Comparison of ENCODE assay signal across 1 cellular context in genomic region chr9:120966005-120966369, GRCh38.
TF ChIP-seq lines count a peak whose summit lies in the region.

No MANE protein-coding gene starts in this region.

TF ChIP-seq in H1, 55 proteins besides CTCF, POLR2A, EP300 and RAD21 (continued from another document):
- TF ChIP-seq, protein P1, sequence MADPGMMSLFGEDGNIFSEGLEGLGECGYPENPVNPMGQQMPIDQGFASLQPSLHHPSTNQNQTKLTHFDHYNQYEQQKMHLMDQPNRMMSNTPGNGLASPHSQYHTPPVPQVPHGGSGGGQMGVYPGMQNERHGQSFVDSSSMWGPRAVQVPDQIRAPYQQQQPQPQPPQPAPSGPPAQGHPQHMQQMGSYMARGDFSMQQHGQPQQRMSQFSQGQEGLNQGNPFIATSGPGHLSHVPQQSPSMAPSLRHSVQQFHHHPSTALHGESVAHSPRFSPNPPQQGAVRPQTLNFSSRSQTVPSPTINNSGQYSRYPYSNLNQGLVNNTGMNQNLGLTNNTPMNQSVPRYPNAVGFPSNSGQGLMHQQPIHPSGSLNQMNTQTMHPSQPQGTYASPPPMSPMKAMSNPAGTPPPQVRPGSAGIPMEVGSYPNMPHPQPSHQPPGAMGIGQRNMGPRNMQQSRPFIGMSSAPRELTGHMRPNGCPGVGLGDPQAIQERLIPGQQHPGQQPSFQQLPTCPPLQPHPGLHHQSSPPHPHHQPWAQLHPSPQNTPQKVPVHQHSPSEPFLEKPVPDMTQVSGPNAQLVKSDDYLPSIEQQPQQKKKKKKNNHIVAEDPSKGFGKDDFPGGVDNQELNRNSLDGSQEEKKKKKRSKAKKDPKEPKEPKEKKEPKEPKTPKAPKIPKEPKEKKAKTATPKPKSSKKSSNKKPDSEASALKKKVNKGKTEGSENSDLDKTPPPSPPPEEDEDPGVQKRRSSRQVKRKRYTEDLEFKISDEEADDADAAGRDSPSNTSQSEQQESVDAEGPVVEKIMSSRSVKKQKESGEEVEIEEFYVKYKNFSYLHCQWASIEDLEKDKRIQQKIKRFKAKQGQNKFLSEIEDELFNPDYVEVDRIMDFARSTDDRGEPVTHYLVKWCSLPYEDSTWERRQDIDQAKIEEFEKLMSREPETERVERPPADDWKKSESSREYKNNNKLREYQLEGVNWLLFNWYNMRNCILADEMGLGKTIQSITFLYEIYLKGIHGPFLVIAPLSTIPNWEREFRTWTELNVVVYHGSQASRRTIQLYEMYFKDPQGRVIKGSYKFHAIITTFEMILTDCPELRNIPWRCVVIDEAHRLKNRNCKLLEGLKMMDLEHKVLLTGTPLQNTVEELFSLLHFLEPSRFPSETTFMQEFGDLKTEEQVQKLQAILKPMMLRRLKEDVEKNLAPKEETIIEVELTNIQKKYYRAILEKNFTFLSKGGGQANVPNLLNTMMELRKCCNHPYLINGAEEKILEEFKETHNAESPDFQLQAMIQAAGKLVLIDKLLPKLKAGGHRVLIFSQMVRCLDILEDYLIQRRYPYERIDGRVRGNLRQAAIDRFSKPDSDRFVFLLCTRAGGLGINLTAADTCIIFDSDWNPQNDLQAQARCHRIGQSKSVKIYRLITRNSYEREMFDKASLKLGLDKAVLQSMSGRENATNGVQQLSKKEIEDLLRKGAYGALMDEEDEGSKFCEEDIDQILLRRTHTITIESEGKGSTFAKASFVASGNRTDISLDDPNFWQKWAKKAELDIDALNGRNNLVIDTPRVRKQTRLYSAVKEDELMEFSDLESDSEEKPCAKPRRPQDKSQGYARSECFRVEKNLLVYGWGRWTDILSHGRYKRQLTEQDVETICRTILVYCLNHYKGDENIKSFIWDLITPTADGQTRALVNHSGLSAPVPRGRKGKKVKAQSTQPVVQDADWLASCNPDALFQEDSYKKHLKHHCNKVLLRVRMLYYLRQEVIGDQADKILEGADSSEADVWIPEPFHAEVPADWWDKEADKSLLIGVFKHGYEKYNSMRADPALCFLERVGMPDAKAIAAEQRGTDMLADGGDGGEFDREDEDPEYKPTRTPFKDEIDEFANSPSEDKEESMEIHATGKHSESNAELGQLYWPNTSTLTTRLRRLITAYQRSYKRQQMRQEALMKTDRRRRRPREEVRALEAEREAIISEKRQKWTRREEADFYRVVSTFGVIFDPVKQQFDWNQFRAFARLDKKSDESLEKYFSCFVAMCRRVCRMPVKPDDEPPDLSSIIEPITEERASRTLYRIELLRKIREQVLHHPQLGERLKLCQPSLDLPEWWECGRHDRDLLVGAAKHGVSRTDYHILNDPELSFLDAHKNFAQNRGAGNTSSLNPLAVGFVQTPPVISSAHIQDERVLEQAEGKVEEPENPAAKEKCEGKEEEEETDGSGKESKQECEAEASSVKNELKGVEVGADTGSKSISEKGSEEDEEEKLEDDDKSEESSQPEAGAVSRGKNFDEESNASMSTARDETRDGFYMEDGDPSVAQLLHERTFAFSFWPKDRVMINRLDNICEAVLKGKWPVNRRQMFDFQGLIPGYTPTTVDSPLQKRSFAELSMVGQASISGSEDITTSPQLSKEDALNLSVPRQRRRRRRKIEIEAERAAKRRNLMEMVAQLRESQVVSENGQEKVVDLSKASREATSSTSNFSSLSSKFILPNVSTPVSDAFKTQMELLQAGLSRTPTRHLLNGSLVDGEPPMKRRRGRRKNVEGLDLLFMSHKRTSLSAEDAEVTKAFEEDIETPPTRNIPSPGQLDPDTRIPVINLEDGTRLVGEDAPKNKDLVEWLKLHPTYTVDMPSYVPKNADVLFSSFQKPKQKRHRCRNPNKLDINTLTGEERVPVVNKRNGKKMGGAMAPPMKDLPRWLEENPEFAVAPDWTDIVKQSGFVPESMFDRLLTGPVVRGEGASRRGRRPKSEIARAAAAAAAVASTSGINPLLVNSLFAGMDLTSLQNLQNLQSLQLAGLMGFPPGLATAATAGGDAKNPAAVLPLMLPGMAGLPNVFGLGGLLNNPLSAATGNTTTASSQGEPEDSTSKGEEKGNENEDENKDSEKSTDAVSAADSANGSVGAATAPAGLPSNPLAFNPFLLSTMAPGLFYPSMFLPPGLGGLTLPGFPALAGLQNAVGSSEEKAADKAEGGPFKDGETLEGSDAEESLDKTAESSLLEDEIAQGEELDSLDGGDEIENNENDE (IDR thresholded peaks at IDR 0.05; ENCODE audit: insufficient replicate concordance, low read length) = no peak
- TF ChIP-seq SUZ12 (IDR thresholded peaks at IDR 0.05; ENCODE audit: low read length) (no peak), SIN3A (conservative IDR thresholded peaks at IDR 0.05 in 1 of 2, IDR thresholded peaks at IDR 0.05 in 1 of 2; ENCODE audit: low read depth in 1 of 2, low read length in 2 of 2) (no peak), CHD1 (IDR thresholded peaks at IDR 0.05; ENCODE audit: low read depth, low read length) (no peak), ZNF274 (IDR thresholded peaks at IDR 0.05; ENCODE audit: borderline replicate concordance, extremely low read depth, low read length) (no peak), HDAC6 (IDR thresholded peaks at IDR 0.05; ENCODE audit: low read depth, low read length) (no peak), CEBPB (IDR thresholded peaks at IDR 0.05; ENCODE audit: low read depth, low read length) (no peak), ATF2 (IDR thresholded peaks at IDR 0.05; ENCODE audit: low read length) (no peak), CREB1 (IDR thresholded peaks at IDR 0.05) (no peak), SP2 (IDR thresholded peaks at IDR 0.05; ENCODE audit: low read length) (no peak), NANOG (IDR thresholded peaks at IDR 0.05; ENCODE audit: insufficient read depth, low read depth, low read length, poor library complexity, severe bottlenecking) (no peak)
